In genomic region chr3:149247929-149248691, GRCh38 we compare ENCODE assay signal across 8 cellular contexts. TPM values are rescaled to one million over a fixed set of nuclear protein-coding genes. Genes with fewer than 3 reads are reported as not detected.
DNase-seq lines count a peak whose midpoint lies in the region; ATAC-seq and TF ChIP-seq lines count a peak whose summit lies in the region.

No MANE protein-coding gene starts in this region.

- H3K27me3 ChIP-seq in right atrium auricular region = no peaks in the 10 kb centered on the region

- TF ChIP-seq CTCF in right atrium auricular region (IDR thresholded peaks at IDR 0.05) = no peak

- H3K27ac ChIP-seq in right atrium auricular region = no peak overlapping the region

- H3K9me3 Mint-ChIP-seq in activated naive CD8-positive, alpha-beta T cell treated with anti-CD3 and anti-CD28 coated beads for 36 hours = no peaks in the 10 kb centered on the region

- DNase-seq in Caki2 (ENCODE audit: low read depth) (peak; percentile 27), GM03348 (ENCODE audit: low spot score) (no peak), right atrium auricular region (ENCODE audit: low spot score) (no peak), NCI-H82 (lab: John Stamatoyannopoulos, UW) (no peak)
- DNase-seq in activated naive CD8-positive, alpha-beta T cell treated with anti-CD3 and anti-CD28 coated beads for 36 hours = peak; percentile 66
- peak; percentile 36 to 38 for DNase-seq in stimulated activated CD4-positive, alpha-beta T cell treated with anti-CD3 and anti-CD28 coated beads, Interleukin-2, amount 100 ng/mL, for 24 hours

- peak overlapping the region; percentile 85 for H3K27ac Mint-ChIP-seq in activated naive CD8-positive, alpha-beta T cell treated with anti-CD3 and anti-CD28 coated beads for 36 hours

- no peak overlapping the region for H3K4me3 ChIP-seq in right atrium auricular region

- ATAC-seq in GM19328 (IDR thresholded peaks at IDR 0.05; ENCODE audit: unreplicated experiment) = peak; percentile 45
- peak; percentile 39 for ATAC-seq in HG03280 (IDR thresholded peaks at IDR 0.05; ENCODE audit: unreplicated experiment)

- H3K4me1 ChIP-seq in right atrium auricular region = peaks cover 0 to 14% of the 10 kb centered on the region in 2 donors

- peaks cover 3% of the 10 kb centered on the region for H3K27me3 Mint-ChIP-seq in activated naive CD8-positive, alpha-beta T cell treated with anti-CD3 and anti-CD28 coated beads for 36 hours

- no peaks in the 10 kb centered on the region for H3K36me3 ChIP-seq in right atrium auricular region

- H3K36me3 Mint-ChIP-seq in activated naive CD8-positive, alpha-beta T cell treated with anti-CD3 and anti-CD28 coated beads for 36 hours = no peaks in the 10 kb centered on the region

- peak overlapping the region; percentile 16 for H3K4me3 Mint-ChIP-seq in activated naive CD8-positive, alpha-beta T cell treated with anti-CD3 and anti-CD28 coated beads for 36 hours

- no peaks in the 10 kb centered on the region for H3K9me3 ChIP-seq in right atrium auricular region

- peaks cover 33% of the 10 kb centered on the region for H3K4me1 Mint-ChIP-seq in activated naive CD8-positive, alpha-beta T cell treated with anti-CD3 and anti-CD28 coated beads for 36 hours

- in situ Hi-C loops in Caki2 (cut with HindIII; ENCODE audit: low pct_unique_long_range_greater_than_20kb, low sequenced_read_pairs) = no loop called here

RNA-seq across cellular contexts. Expression of gene CP, which starts 26.5 kb away (rescaled TPM):
- total RNA-seq in Caki2 (2014; rRNA removed; shearing (Covaris generic); ENCODE audit: low replicate concordance) = 10.9 and 30.7 TPM in 2 replicates
- not detected for total RNA-seq in activated naive CD8-positive, alpha-beta T cell treated with anti-CD3 and anti-CD28 coated beads for 36 hours
- total RNA-seq in right atrium auricular region = 10 to 100 TPM in 1 of 2 donors, 1 to 10 TPM in 1; 6.8 to 68.4 TPM

Comparison
In these comparisons a context has a peak if more than half of its experiments do, and no peak if none do; other contexts are left out.
1. DNase-seq: peak in Caki2 (single experiment), activated naive CD8-positive, alpha-beta T cell treated with anti-CD3 and anti-CD28 coated beads for 36 hours (single experiment) and stimulated activated CD4-positive, alpha-beta T cell treated with anti-CD3 and anti-CD28 coated beads, Interleukin-2, amount 100 ng/mL, for 24 hours (2 of 2); none in GM03348 (single experiment), right atrium auricular region (single experiment) and NCI-H82 (single experiment).
2. RNA of gene CP, which starts 26.5 kb away (total RNA-seq): 6.8 to 68.4 TPM in right atrium auricular region and 10.9 to 30.7 TPM in Caki2; not detected in activated naive CD8-positive, alpha-beta T cell treated with anti-CD3 and anti-CD28 coated beads for 36 hours; every median in the first group is over 4 times any median in the second.